ENCODE assay signal across 28 cellular contexts in the genomic region with DNA sequence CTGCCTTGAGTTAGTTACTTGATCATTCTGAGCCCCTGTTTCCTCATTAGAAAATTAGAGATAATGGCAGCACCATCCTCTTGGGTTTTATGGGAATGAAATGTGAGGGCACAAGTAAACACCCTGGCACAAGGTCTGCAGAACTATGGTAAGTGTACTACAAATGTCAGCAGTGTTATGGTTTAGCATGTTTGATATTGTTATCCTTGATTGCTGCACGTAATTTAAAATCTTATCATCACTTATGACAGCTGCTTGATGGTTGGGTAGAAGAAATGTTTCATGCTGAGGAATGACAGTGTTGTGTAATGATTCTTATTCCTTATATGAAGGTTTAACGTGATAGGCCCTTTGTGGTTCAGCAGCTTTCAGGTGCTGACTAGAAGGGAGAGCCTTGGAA.
DNase-seq lines count a peak whose midpoint lies in the region; ATAC-seq, FAIRE-seq and TF ChIP-seq lines count a peak whose summit lies in the region.
"Had no signal": no experiment of that assay in that cellular context is flagged by ENCODE, and none has a peak within 500 bp of the region (broad histone marks: within the 10 kb centered on the region; RNA-seq: fewer than 3 reads in every experiment).

No MANE protein-coding gene starts in this region.

- TF ChIP-seq CTCF in PC-3 (conservative IDR thresholded peaks at IDR 0.05; ENCODE audit: low read depth, low read length) (no peak), osteocyte (IDR thresholded peaks at IDR 0.05) (no peak)

- peaks cover 16% of the 10 kb centered on the region for H3K36me3 ChIP-seq in PC-3 (ENCODE audit: low read depth, low read length)
- H3K36me3 ChIP-seq: MG63 had no signal

- no peak overlapping the region for H3K4me3 Mint-ChIP-seq in osteocyte (ENCODE audit: unreplicated experiment)
- H3K4me3 Mint-ChIP-seq: CD4-positive, alpha-beta memory T cell had no signal

- peaks cover 3% of the 10 kb centered on the region; the same call in 1 of the 2 replicates for H3K4me1 ChIP-seq in PC-3 (ENCODE audit: insufficient read depth, low read length)
- H3K4me1 ChIP-seq: BLaER1 had no signal

- no peak overlapping the region for H2AFZ ChIP-seq in PC-3 (ENCODE audit: low read length)

- CTCF ChIA-PET in PC-3 (lab: Charles Lee): no interaction called here

- peaks cover 24% of the 10 kb centered on the region; the same call in 1 of the 2 replicates for H4K20me1 ChIP-seq in PC-3 (ENCODE audit: low read length)

- intact Hi-C loops in left ventricle myocardium superior (cut with micrococcal nuclease) (no loop called here), cardiac septum (cut with DNase I) (no loop called here), PC-3 (cut with micrococcal nuclease) (no loop called here)

- peaks cover 54% of the 10 kb centered on the region for H3K79me2 ChIP-seq in PC-3 (ENCODE audit: low read length)

- H3K9ac ChIP-seq in PC-3 (ENCODE audit: low read length): no peak overlapping the region
- H3K9ac ChIP-seq: BLaER1 had no signal

- no peaks in the 10 kb centered on the region for H3K27me3 Mint-ChIP-seq in osteocyte (ENCODE audit: unreplicated experiment)
- H3K27me3 Mint-ChIP-seq: CD4-positive, alpha-beta memory T cell had no signal

- H3F3A ChIP-seq in PC-3 (ENCODE audit: low read length, unreplicated experiment): no peaks in the 10 kb centered on the region

- DNase-seq in left ventricle myocardium superior: no peak
- no peak for DNase-seq in cardiac septum (ENCODE audit: low spot score)
- no peak for DNase-seq in PC-3
- DNase-seq in iris pigment epithelial cell (ENCODE audit: low read depth): peak; percentile 7
- no peak for DNase-seq in urothelium cell line (ENCODE audit: low spot score)
- DNase-seq in amygdala (lab: John Stamatoyannopoulos, UW): no peak
- DNase-seq in osteocyte (ENCODE audit: extremely low spot score, unreplicated experiment): no peak
- DNase-seq: CD4-positive, alpha-beta memory T cell; COR-L47; DMS79; EL; GDM1; H7; Kasumi-1; MG63; NCI-H1105 treated with DMSO at 0.1 percent for 48 hours; NCI-H146; NCI-H1930; NCI-H2107; NCI-H526 treated with DMSO at 0.1 percent for 48 hours; SIG-M5 had no signal

- no peak overlapping the region for H3K4me2 ChIP-seq in PC-3 (ENCODE audit: low read length)
- H3K4me2 ChIP-seq: BLaER1 had no signal

- H3K9me3 ChIP-seq in PC-3 (ENCODE audit: low read length): no peaks in the 10 kb centered on the region
- H3K9me3 ChIP-seq: MG63 had no signal

- H3K9me3 Mint-ChIP-seq in osteocyte (ENCODE audit: unreplicated experiment): no peaks in the 10 kb centered on the region
- H3K9me3 Mint-ChIP-seq: CD4-positive, alpha-beta memory T cell had no signal

- H3K27ac ChIP-seq in PC-3 (ENCODE audit: low read length): no peak overlapping the region
- H3K27ac ChIP-seq: BLaER1, SK-N-MC had no signal

- no peak overlapping the region for H3K4me3 ChIP-seq in PC-3 (ENCODE audit: low read length)
- H3K4me3 ChIP-seq: BLaER1, MG63, SK-N-MC had no signal

- H3K9me2 ChIP-seq in PC-3 (replicated peaks; ENCODE audit: low read length): no peaks in the 10 kb centered on the region

- peak; percentile 42 for FAIRE-seq in urothelium cell line (lab: Jason Lieb, UNC)
- FAIRE-seq: GM12892, GM19239, HepG2 had no signal

- POLR2A ChIA-PET in PC-3 (lab: Charles Lee; ENCODE audit: unreplicated experiment): no interaction called here

- H3K27me3 ChIP-seq in PC-3 (ENCODE audit: low read length): no peaks in the 10 kb centered on the region
- H3K27me3 ChIP-seq: BLaER1, MG63 had no signal

- BruUV-seq in PC-3 (replicated peaks; lab: Mats Ljungman, UMichigan): TSS peak; percentile 9

- ATAC-seq in left ventricle myocardium superior (peak; percentile 23), PC-3 (no peak), GM18907 (IDR thresholded peaks at IDR 0.05; ENCODE audit: unreplicated experiment) (no peak)
- ATAC-seq: HepG2, Panc1 had no signal

- peaks cover 9% of the 10 kb centered on the region for H3K36me3 Mint-ChIP-seq in osteocyte (ENCODE audit: unreplicated experiment)

- H3K4me1 Mint-ChIP-seq in osteocyte (ENCODE audit: unreplicated experiment): no peaks in the 10 kb centered on the region

- no peak overlapping the region for H3K27ac Mint-ChIP-seq in osteocyte (ENCODE audit: unreplicated experiment)
- H3K27ac Mint-ChIP-seq: CD4-positive, alpha-beta memory T cell had no signal
